19 cellular contexts compared by ENCODE assay signal in genomic region chr18:62080172-62080571, GRCh38.
DNase-seq lines count a peak whose midpoint lies in the region; ATAC-seq, FAIRE-seq and TF ChIP-seq lines count a peak whose summit lies in the region.
"Had no signal": no experiment of that assay in that cellular context is flagged by ENCODE, and none has a peak within 500 bp of the region (broad histone marks: within the 10 kb centered on the region; RNA-seq: fewer than 3 reads in every experiment).

No MANE protein-coding gene starts in this region.

- peak; percentile 69 for FAIRE-seq in GM18507 (lab: Jason Lieb, UNC)

- no peak overlapping the region for H3K4me3 Mint-ChIP-seq in activated CD8-positive, alpha-beta memory T cell treated with anti-CD3 and anti-CD28 coated beads, Interleukin-2, amount 10 ng/mL, durations not matched to agents 7 days and 5 days
- H3K4me3 Mint-ChIP-seq: CD8-positive, alpha-beta memory T cell; HFFc6 had no signal

- H3K27ac Mint-ChIP-seq in activated CD8-positive, alpha-beta memory T cell treated with anti-CD3 and anti-CD28 coated beads, Interleukin-2, amount 10 ng/mL, durations not matched to agents 7 days and 5 days, result no peak overlapping the region
- H3K27ac Mint-ChIP-seq: CD8-positive, alpha-beta memory T cell; HFFc6 had no signal

- H3K4me1 Mint-ChIP-seq in activated CD8-positive, alpha-beta memory T cell treated with anti-CD3 and anti-CD28 coated beads, Interleukin-2, amount 10 ng/mL, durations not matched to agents 7 days and 5 days, result peaks cover 2% of the 10 kb centered on the region

- peak; percentile 76 for ATAC-seq in HG03175 (IDR thresholded peaks at IDR 0.05; ENCODE audit: unreplicated experiment)
- ATAC-seq in GM18505 (IDR thresholded peaks at IDR 0.05; ENCODE audit: unreplicated experiment), result no peak
- no peak for ATAC-seq in activated CD8-positive, alpha-beta memory T cell treated with anti-CD3 and anti-CD28 coated beads, Interleukin-2, amount 10 ng/mL, durations not matched to agents 7 days and 5 days

- H3K27me3 Mint-ChIP-seq in activated CD8-positive, alpha-beta memory T cell treated with anti-CD3 and anti-CD28 coated beads, Interleukin-2, amount 10 ng/mL, durations not matched to agents 7 days and 5 days, result no peaks in the 10 kb centered on the region

- CTCF ChIA-PET in activated CD8-positive, alpha-beta memory T cell treated with anti-CD3 and anti-CD28 coated beads, Interleukin-2, amount 10 ng/mL, durations not matched to agents 7 days and 5 days (lab: Charles Lee), result no interaction called here

- no peak for DNase-seq in GM18507 (ENCODE audit: extremely low spot score, insufficient read length, low read depth)
- DNase-seq in kidney tubule cell (ENCODE audit: low spot score), result peak; percentile 3
- DNase-seq in retina, result peak; percentile 7
- no peak for DNase-seq in GM19240 (ENCODE audit: insufficient read length, low spot score)
- no peak for DNase-seq in activated CD8-positive, alpha-beta memory T cell treated with anti-CD3 and anti-CD28 coated beads, Interleukin-2, amount 10 ng/mL, durations not matched to agents 7 days and 5 days
- DNase-seq: CD8-positive, alpha-beta memory T cell; DMS79 treated with DMSO at 0.1 percent for 48 hours; H7; HFFc6; Kasumi-1; MG63; NCI-H1092; NCI-H146; NCI-H2029 treated with DMSO at 0.1 percent for 48 hours; NCI-H2171; NCI-H69; SHP77 had no signal

- no peak for TF ChIP-seq POLR2A in GM18505 (IDR thresholded peaks at IDR 0.05; ENCODE audit: borderline replicate concordance, extremely low read depth, insufficient read depth, insufficient read length)

- peaks cover 1% of the 10 kb centered on the region for H3K36me3 Mint-ChIP-seq in activated CD8-positive, alpha-beta memory T cell treated with anti-CD3 and anti-CD28 coated beads, Interleukin-2, amount 10 ng/mL, durations not matched to agents 7 days and 5 days

- no peaks in the 10 kb centered on the region for H3K9me3 Mint-ChIP-seq in activated CD8-positive, alpha-beta memory T cell treated with anti-CD3 and anti-CD28 coated beads, Interleukin-2, amount 10 ng/mL, durations not matched to agents 7 days and 5 days (ENCODE audit: low read depth)
- H3K9me3 Mint-ChIP-seq: CD8-positive, alpha-beta memory T cell; HFFc6 had no signal

Comparison
In these comparisons a context has a peak if more than half of its experiments do, and no peak if none do; other contexts are left out.
1. DNase-seq: peak in kidney tubule cell (single experiment) and retina (single experiment); none in GM18507 (single experiment), GM19240 (single experiment) and activated CD8-positive, alpha-beta memory T cell treated with anti-CD3 and anti-CD28 coated beads, Interleukin-2, amount 10 ng/mL, durations not matched to agents 7 days and 5 days (single experiment).